In the genomic region with DNA sequence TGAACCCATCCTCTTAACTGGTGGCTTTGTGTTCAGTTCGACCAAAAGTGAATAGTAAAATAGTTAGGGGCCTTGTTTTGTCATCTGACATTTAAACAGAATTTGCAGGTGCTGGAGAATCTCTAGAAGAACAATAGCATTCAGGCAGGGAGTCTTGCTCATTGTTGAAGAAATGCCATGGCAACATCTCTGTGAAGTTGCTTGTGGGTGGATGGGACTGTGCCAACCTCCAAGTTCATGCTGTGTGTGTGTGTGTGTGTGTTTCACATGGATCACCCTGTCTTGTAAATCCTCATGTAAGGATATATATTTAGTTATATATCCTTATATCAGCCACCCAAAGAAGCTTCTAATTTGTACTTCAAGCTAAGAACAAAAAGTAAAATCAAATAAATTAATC, we compare ENCODE assay signal across 21 cellular contexts.
DNase-seq lines count a peak whose midpoint lies in the region; ATAC-seq, FAIRE-seq and TF ChIP-seq lines count a peak whose summit lies in the region.
"Had no signal": no experiment of that assay in that cellular context is flagged by ENCODE, and none has a peak within 500 bp of the region (broad histone marks: within the 10 kb centered on the region; RNA-seq: fewer than 3 reads in every experiment).

No MANE protein-coding gene starts in this region.

- H3K79me2 ChIP-seq in Karpas-422 (ENCODE audit: low read length), result no peaks in the 10 kb centered on the region
- H3K79me2 ChIP-seq: parathyroid adenoma had no signal

- no peaks in the 10 kb centered on the region for H3K9me2 ChIP-seq in Karpas-422 (replicated peaks; ENCODE audit: insufficient read depth, low read length)

- H3K4me3 ChIP-seq in Karpas-422 (ENCODE audit: low read length) (no peak overlapping the region), neuron (ENCODE audit: low read length) (no peak overlapping the region)
- H3K4me3 ChIP-seq: left lung, tibial artery had no signal

- H2AFZ ChIP-seq in Karpas-422 (ENCODE audit: low read length) (no peak overlapping the region), neuron (ENCODE audit: low read depth, low read length) (peak overlapping the region; percentile 37)
- H2AFZ ChIP-seq: parathyroid adenoma had no signal

- no peaks in the 10 kb centered on the region for H3K27me3 ChIP-seq in Karpas-422 (ENCODE audit: low read length)
- H3K27me3 ChIP-seq in neuron (ENCODE audit: insufficient read depth, low read length), result no peaks in the 10 kb centered on the region
- H3K27me3 ChIP-seq: left lung, tibial artery had no signal

- no peak for ATAC-seq in HG02970 (IDR thresholded peaks at IDR 0.05; ENCODE audit: low FRiP score, unreplicated experiment)
- ATAC-seq in HG02642 (IDR thresholded peaks at IDR 0.05; ENCODE audit: poor library complexity, unreplicated experiment), result no peak
- ATAC-seq: activated CD4-positive, CD25-positive, alpha-beta regulatory T cell treated with anti-CD3 and anti-CD28 coated beads, Interleukin-2, amount 50 U/mL, for 24 hours; left lung; naive thymus-derived CD8-positive, alpha-beta T cell; sciatic nerve; T-cell had no signal

- H4K20me1 ChIP-seq in Karpas-422 (ENCODE audit: insufficient read depth, low read depth, low read length), result no peaks in the 10 kb centered on the region

- no peak for TF ChIP-seq POLR2A in GM12891 (IDR thresholded peaks at IDR 0.05; ENCODE audit: low read depth, low read length)

- no peak for FAIRE-seq in GM12891 (lab: Jason Lieb, UNC)
- FAIRE-seq: RCC 7860 had no signal

- H3K9me3 ChIP-seq in Karpas-422 (ENCODE audit: low read length) (no peaks in the 10 kb centered on the region), neuron (ENCODE audit: low read length) (peaks cover 6% of the 10 kb centered on the region)

- peak; percentile 6 for DNase-seq in Karpas-422
- peak; percentile 85 for DNase-seq in NCI-H345 (lab: John Stamatoyannopoulos, UW)
- DNase-seq in caudate nucleus (lab: John Stamatoyannopoulos, UW), result peak in 30 of 61 donors; percentile 8 to 92 (median 42)
- DNase-seq in GM12891 (ENCODE audit: insufficient read length, low spot score), result no peak
- DNase-seq: activated CD4-positive, alpha-beta memory T cell treated with anti-CD3 and anti-CD28 coated beads, Interleukin-2, amount 10 ng/mL, durations not matched to agents 7 days and 5 days; aorta; cerebellar nuclear complex; foreskin fibroblast; left lung; naive thymus-derived CD8-positive, alpha-beta T cell; NCI-H1930; T-cell; tibial artery had no signal

- H3K9ac ChIP-seq in Karpas-422 (ENCODE audit: low read length), result no peak overlapping the region
- H3K9ac ChIP-seq: KMS-11, parathyroid adenoma had no signal

- H3K36me3 ChIP-seq in Karpas-422 (ENCODE audit: insufficient read depth, low read length) (no peaks in the 10 kb centered on the region; the same call in 1 of the 2 replicates), neuron (ENCODE audit: insufficient read depth, low read length) (no peaks in the 10 kb centered on the region)
- H3K36me3 ChIP-seq: left lung, tibial artery had no signal

- H3K4me2 ChIP-seq in Karpas-422 (ENCODE audit: low read depth, low read length, poor library complexity, severe bottlenecking), result no peak overlapping the region
- H3K4me2 ChIP-seq: KMS-11 had no signal

- no peaks in the 10 kb centered on the region for H3K4me1 ChIP-seq in Karpas-422 (ENCODE audit: low read length)
- peaks cover 24% of the 10 kb centered on the region for H3K4me1 ChIP-seq in neuron (ENCODE audit: insufficient read depth, low read length)
- H3K4me1 ChIP-seq: left lung, parathyroid adenoma, tibial artery had no signal

- no peak overlapping the region for H3K27ac ChIP-seq in Karpas-422 (ENCODE audit: low read length)
- H3K27ac ChIP-seq in caudate nucleus (ENCODE audit: low read depth, low read length), result peak overlapping the region; percentile 77
- H3K27ac ChIP-seq: KMS-11, left lung, parathyroid adenoma, tibial artery had no signal

TF ChIP-seq in GM12891, 5 proteins besides CTCF, POLR2A, EP300 and RAD21:
- no peak for TF ChIP-seq TAF1 (IDR thresholded peaks at IDR 0.05; ENCODE audit: low read depth, low read length)
- TF ChIP-seq SPI1 (IDR thresholded peaks at IDR 0.05; ENCODE audit: low read depth, low read length), result no peak
- no peak for TF ChIP-seq POU2F2 (IDR thresholded peaks at IDR 0.05; ENCODE audit: low read depth, low read length)
- no peak for TF ChIP-seq PAX5 (IDR thresholded peaks at IDR 0.05; ENCODE audit: insufficient read depth, low read length, severe bottlenecking)
- no peak for TF ChIP-seq POLR2AphosphoS5 (IDR thresholded peaks at IDR 0.05; ENCODE audit: low read depth, low read length)
